Comparison of ENCODE assay signal across 14 cellular contexts in the genomic region with DNA sequence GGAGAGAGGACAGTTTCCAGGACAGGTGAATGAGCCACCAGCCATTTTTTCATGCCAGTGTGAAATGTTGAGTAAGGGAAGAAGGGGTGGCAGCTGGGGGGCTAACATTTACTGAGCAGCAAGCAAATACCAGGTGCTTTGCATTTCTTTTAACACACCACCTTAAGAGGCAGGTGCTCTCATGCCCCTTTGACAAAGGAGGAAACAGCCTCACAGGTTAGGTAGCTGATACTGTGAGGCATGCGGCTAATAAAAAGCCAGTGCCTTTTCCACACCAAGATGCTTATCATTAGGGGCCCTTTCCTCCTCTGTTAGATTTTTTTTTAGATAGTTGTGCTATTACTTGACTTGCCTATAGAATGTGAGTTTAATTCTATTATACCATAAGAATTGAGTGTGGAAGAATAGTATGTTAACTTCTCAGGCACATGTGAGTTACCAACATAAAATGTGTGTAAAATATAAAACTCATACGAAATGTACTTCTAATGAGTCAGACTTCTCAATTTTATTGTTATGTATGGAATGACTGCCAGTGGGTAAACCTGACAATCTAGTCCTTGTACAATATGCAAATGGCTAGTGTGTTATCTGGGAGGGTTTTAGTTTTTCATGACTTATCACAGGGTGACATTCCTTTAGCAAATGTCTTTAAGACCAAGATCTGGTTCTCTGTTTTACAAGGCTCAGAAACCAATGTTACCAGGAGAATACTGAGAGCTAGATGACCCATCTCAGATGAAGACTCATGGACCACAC.
DNase-seq lines count a peak whose midpoint lies in the region; ATAC-seq and TF ChIP-seq lines count a peak whose summit lies in the region.
"Had no signal": no experiment of that assay in that cellular context is flagged by ENCODE, and none has a peak within 500 bp of the region (broad histone marks: within the 10 kb centered on the region; RNA-seq: fewer than 3 reads in every experiment).

No MANE protein-coding gene starts in this region.

- H3K9ac ChIP-seq in smooth muscle cell (ENCODE audit: low read depth), result no peak overlapping the region
- H3K9ac ChIP-seq: KMS-11, SK-N-SH had no signal

- peak overlapping the region; percentile 58 for H3K27ac Mint-ChIP-seq in activated T-cell treated with anti-CD3 and anti-CD28 coated beads, Interleukin-2, amount 50 U/mL, for 24 hours

- H2AFZ ChIP-seq in smooth muscle cell (ENCODE audit: low read depth), result no peak overlapping the region

- no peak for DNase-seq in activated T-cell treated with anti-CD3 and anti-CD28 coated beads, Interleukin-2, amount 50 U/mL, for 24 hours
- DNase-seq in activated T-cell treated with anti-CD3 and anti-CD28 coated beads, Interleukin-2, amount 50 U/mL, for 48 hours, result no peak
- peak; percentile 85 for DNase-seq in NCI-H146 treated with DMSO at 0.1 percent for 48 hours (lab: John Stamatoyannopoulos, UW; ENCODE audit: unreplicated experiment)
- DNase-seq in astrocyte of the hippocampus (ENCODE audit: low read depth, low spot score), result peak; percentile 53
- DNase-seq in smooth muscle cell (lab: John Stamatoyannopoulos, UW; ENCODE audit: unreplicated experiment), result no peak
- no peak for DNase-seq in tibial nerve (ENCODE audit: low spot score in 2 of 2)
- no peak for DNase-seq in tibial artery
- DNase-seq: glutamatergic neuron, midbrain, NCI-H2171 treated with DMSO at 0.1 percent for 48 hours, SK-N-SH, stomach had no signal

- H3K27me3 ChIP-seq in smooth muscle cell (ENCODE audit: low read depth), result no peaks in the 10 kb centered on the region
- H3K27me3 ChIP-seq in tibial nerve, result no peaks in the 10 kb centered on the region
- no peaks in the 10 kb centered on the region for H3K27me3 ChIP-seq in tibial artery
- H3K27me3 ChIP-seq: stomach had no signal

- no peaks in the 10 kb centered on the region for H3K9me3 ChIP-seq in smooth muscle cell (replicated peaks; ENCODE audit: low read depth)
- H3K9me3 ChIP-seq in tibial nerve, result no peaks in the 10 kb centered on the region
- no peaks in the 10 kb centered on the region for H3K9me3 ChIP-seq in tibial artery
- H3K9me3 ChIP-seq: SK-N-SH, stomach had no signal

- intact Hi-C loops in tibial artery (cut with DNase I; ENCODE audit: low total_unique reads), result no loop called here

- TF ChIP-seq CTCF in smooth muscle cell (IDR thresholded peaks at IDR 0.05; ENCODE audit: borderline replicate concordance, insufficient read depth, poor library complexity, severe bottlenecking), result no peak
- TF ChIP-seq CTCF in tibial nerve (IDR thresholded peaks at IDR 0.05), result no peak
- TF ChIP-seq CTCF in tibial artery (IDR thresholded peaks at IDR 0.05), result no peak

- H3K4me1 Mint-ChIP-seq in activated T-cell treated with anti-CD3 and anti-CD28 coated beads, Interleukin-2, amount 50 U/mL, for 24 hours (ENCODE audit: low read depth), result peaks cover 78% of the 10 kb centered on the region

- ATAC-seq in HG03565 (IDR thresholded peaks at IDR 0.05; ENCODE audit: unreplicated experiment), result no peak

- H3K4me3 ChIP-seq in smooth muscle cell (no peak overlapping the region), tibial nerve (no peak overlapping the region), tibial artery (no peak overlapping the region)
- H3K4me3 ChIP-seq: stomach had no signal

- peaks cover 59% of the 10 kb centered on the region for H3K79me2 ChIP-seq in smooth muscle cell (ENCODE audit: low read depth)

- H3K36me3 Mint-ChIP-seq in activated T-cell treated with anti-CD3 and anti-CD28 coated beads, Interleukin-2, amount 50 U/mL, for 24 hours (ENCODE audit: low read depth), result peaks cover 20% of the 10 kb centered on the region

- no peaks in the 10 kb centered on the region for H3K36me3 ChIP-seq in smooth muscle cell (ENCODE audit: low read depth)
- H3K36me3 ChIP-seq in tibial nerve, result no peaks in the 10 kb centered on the region
- no peaks in the 10 kb centered on the region for H3K36me3 ChIP-seq in tibial artery
- H3K36me3 ChIP-seq: stomach had no signal

- no peak overlapping the region for H3K4me3 Mint-ChIP-seq in activated T-cell treated with anti-CD3 and anti-CD28 coated beads, Interleukin-2, amount 50 U/mL, for 24 hours

- peak overlapping the region; percentile 9 for H3K4me2 ChIP-seq in smooth muscle cell
- H3K4me2 ChIP-seq: KMS-11, SK-N-SH had no signal

- no peaks in the 10 kb centered on the region for H3K27me3 Mint-ChIP-seq in activated T-cell treated with anti-CD3 and anti-CD28 coated beads, Interleukin-2, amount 50 U/mL, for 24 hours

- no peak for TF ChIP-seq EP300 in tibial nerve (IDR thresholded peaks at IDR 0.05)

- TF ChIP-seq POLR2A in tibial nerve (IDR thresholded peaks at IDR 0.05), result no peak

- 49% methylated on average over 2 of the region's 2 CpGs for WGBS in smooth muscle cell (ENCODE audit: low lambda C conversion rate)
- 73 to 75% methylated on average over 2 of the region's 2 CpGs for WGBS in tibial nerve, 2 donors

- H3K4me1 ChIP-seq in smooth muscle cell (ENCODE audit: low read depth) (peaks cover 25% of the 10 kb centered on the region), tibial nerve (peaks cover 0 to 52% (median 13%) of the 10 kb centered on the region in 4 donors), tibial artery (peaks cover 0 to 22% (median 8%) of the 10 kb centered on the region in 4 donors)

- H3K27ac ChIP-seq in smooth muscle cell (ENCODE audit: low read depth) (peak overlapping the region; percentile 58), tibial nerve (no peak overlapping the region), tibial artery (no peak overlapping the region)
- H3K27ac ChIP-seq: KMS-11 had no signal

- peaks cover 2% of the 10 kb centered on the region for H3F3A ChIP-seq in smooth muscle cell (ENCODE audit: low read depth)

- H4K20me1 ChIP-seq in smooth muscle cell (ENCODE audit: low read depth), result peaks cover 93% of the 10 kb centered on the region

- no peaks in the 10 kb centered on the region for H3K9me3 Mint-ChIP-seq in activated T-cell treated with anti-CD3 and anti-CD28 coated beads, Interleukin-2, amount 50 U/mL, for 24 hours

Comparison
In these comparisons a context has a peak if more than half of its experiments do, and no peak if none do; other contexts are left out.
1. DNase-seq: peak in NCI-H146 treated with DMSO at 0.1 percent for 48 hours (single experiment) and astrocyte of the hippocampus (single experiment); none in activated T-cell treated with anti-CD3 and anti-CD28 coated beads, Interleukin-2, amount 50 U/mL, for 24 hours (single experiment), activated T-cell treated with anti-CD3 and anti-CD28 coated beads, Interleukin-2, amount 50 U/mL, for 48 hours (0 of 2), smooth muscle cell (single experiment), tibial nerve (0 of 2) and tibial artery (0 of 2).